In the genomic region with DNA sequence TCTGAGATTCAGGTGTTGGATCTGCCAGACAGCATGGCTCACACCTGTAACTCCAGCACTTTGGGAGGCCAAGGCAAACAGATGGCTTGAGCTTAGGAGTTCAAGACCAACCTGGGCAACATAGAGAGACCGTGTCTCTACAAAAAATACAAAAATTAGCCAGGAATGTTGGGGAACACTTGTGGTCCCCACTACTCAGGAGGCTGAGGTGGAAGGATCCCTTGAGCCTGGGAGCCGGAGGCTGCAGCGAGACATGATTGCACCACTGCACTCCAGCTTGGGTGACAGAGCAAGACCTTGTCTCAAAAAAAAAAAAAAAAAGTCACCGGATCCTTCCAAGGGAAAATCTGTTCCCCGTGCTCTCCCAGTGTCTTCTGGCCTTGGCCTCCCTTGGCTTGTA, we compare ENCODE assay signal across 25 cellular contexts.
"Had no signal": no experiment of that assay in that cellular context is flagged by ENCODE, and none has a peak within 500 bp of the region (broad histone marks: within the 10 kb centered on the region; RNA-seq: fewer than 3 reads in every experiment).

No MANE protein-coding gene starts in this region.

- H3K27me3 ChIP-seq: stomach, testis, thyroid gland, tibial artery, tibial nerve, transverse colon, upper lobe of left lung, upper lobe of right lung, uterus, vagina had no signal

- ATAC-seq: stimulated activated effector memory CD8-positive, alpha-beta T cell treated with anti-CD3 and anti-CD28 coated beads, Interleukin-12 subunit alpha, Interleukin-12 subunit beta, amount 100 ng/mL, for 72 hours; stimulated activated memory B cell treated with anti-CD40 and anti-IgM and Interleukin-4, amounts not matched to agents 10 μg/mL and 1 μg/mL and 100 μg/mL, for 72 hours; stimulated activated naive B cell treated with anti-CD40 and anti-IgM and Interleukin-4, amounts not matched to agents 10 μg/mL and 1 μg/mL and 100 μg/mL, for 72 hours; stimulated activated naive CD8-positive, alpha-beta T cell treated with anti-CD3 and anti-CD28 coated beads, Interleukin-15, amount 100 ng/mL, for 72 hours; stimulated activated naive CD8-positive, alpha-beta T cell treated with anti-CD3 and anti-CD28 coated beads, Interleukin-15, Interleukin-2, amounts not matched to agents 100 U/mL and 50 U/mL, for 24 hours; upper lobe of right lung had no signal

- H3K36me3 ChIP-seq: stomach, suprapubic skin, thoracic aorta, thyroid gland, tibial artery, tibial nerve, transverse colon, upper lobe of left lung, upper lobe of right lung, uterus, vagina had no signal

- H3K4me3 ChIP-seq: stomach, suprapubic skin, testis, thoracic aorta, thyroid gland, tibial artery, tibial nerve, transverse colon, upper lobe of left lung, upper lobe of right lung, uterus, vagina had no signal

- H3K9me3 ChIP-seq: stomach, suprapubic skin, testis, thoracic aorta, thyroid gland, tibial artery, tibial nerve, transverse colon, upper lobe of left lung, upper lobe of right lung, uterus, vagina had no signal

- H3K4me1 ChIP-seq: stomach, suprapubic skin, testis, thyroid gland, tibial nerve, upper lobe of left lung, upper lobe of right lung, uterus, vagina had no signal

- DNase-seq: stimulated activated CD4-positive, alpha-beta T cell treated with anti-CD3 and anti-CD28 coated beads, Interleukin-2, amount 100 ng/mL, for 48 hours; stimulated activated CD4-positive, alpha-beta T cell treated with anti-CD3 and anti-CD28 coated beads, Interleukin-4, amount 100 ng/mL, for 1 hour; stimulated activated CD4-positive, alpha-beta T cell treated with anti-CD3 and anti-CD28 coated beads, Interleukin-4, amount 100 ng/mL, for 24 hours; stimulated activated CD8-positive, alpha-beta memory T cell treated with anti-CD3 and anti-CD28 coated beads, Interleukin-4, amount 100 ng/mL, for 48 hours; stimulated activated naive B cell treated with anti-CD40 and anti-IgM and Interleukin-4, amounts not matched to agents 10 μg/mL and 1 μg/mL and 100 μg/mL, for 72 hours; stimulated activated naive CD4-positive, alpha-beta T cell; stimulated activated naive CD4-positive, alpha-beta T cell treated with Interleukin-2 at 50 U/mL for 16 hours; stimulated activated naive CD8-positive, alpha-beta T cell treated with anti-CD3 and anti-CD28 coated beads, Interleukin-15, amount 100 ng/mL, for 72 hours; stimulated activated naive CD8-positive, alpha-beta T cell treated with anti-CD3 and anti-CD28 coated beads, Interleukin-15, Interleukin-2, amounts not matched to agents 100 U/mL and 50 U/mL, for 24 hours; stomach; substantia nigra; testis; thyroid gland; tibial artery; transverse colon; trophoblast cell; upper lobe of left lung; upper lobe of right lung; uterus had no signal

- H3K27ac ChIP-seq: stomach, suprapubic skin, testis, thoracic aorta, thyroid gland, tibial artery, tibial nerve, transverse colon, upper lobe of left lung, upper lobe of right lung, uterus, vagina had no signal
